Comparison of ENCODE assay signal across 1 cellular context in genomic region chr1:180563013-180563827, GRCh38.
TF ChIP-seq lines count a peak whose summit lies in the region.

No MANE protein-coding gene starts in this region.

TF ChIP-seq in GM23338, 12 proteins besides CTCF, POLR2A, EP300 and RAD21 (continued from another document):
- TF ChIP-seq ZNF462 (CRISPR knock-in tag; IDR thresholded peaks at IDR 0.05) (no peak), ETS1 (IDR thresholded peaks at IDR 0.05) (no peak), ZNF114 (CRISPR knock-in tag; IDR thresholded peaks at IDR 0.05) (no peak), ZNF331 (CRISPR knock-in tag; IDR thresholded peaks at IDR 0.05; ENCODE audit: low read depth) (no peak), JUNB (IDR thresholded peaks at IDR 0.05; ENCODE audit: unreplicated experiment) (no peak)
